In the genomic region with DNA sequence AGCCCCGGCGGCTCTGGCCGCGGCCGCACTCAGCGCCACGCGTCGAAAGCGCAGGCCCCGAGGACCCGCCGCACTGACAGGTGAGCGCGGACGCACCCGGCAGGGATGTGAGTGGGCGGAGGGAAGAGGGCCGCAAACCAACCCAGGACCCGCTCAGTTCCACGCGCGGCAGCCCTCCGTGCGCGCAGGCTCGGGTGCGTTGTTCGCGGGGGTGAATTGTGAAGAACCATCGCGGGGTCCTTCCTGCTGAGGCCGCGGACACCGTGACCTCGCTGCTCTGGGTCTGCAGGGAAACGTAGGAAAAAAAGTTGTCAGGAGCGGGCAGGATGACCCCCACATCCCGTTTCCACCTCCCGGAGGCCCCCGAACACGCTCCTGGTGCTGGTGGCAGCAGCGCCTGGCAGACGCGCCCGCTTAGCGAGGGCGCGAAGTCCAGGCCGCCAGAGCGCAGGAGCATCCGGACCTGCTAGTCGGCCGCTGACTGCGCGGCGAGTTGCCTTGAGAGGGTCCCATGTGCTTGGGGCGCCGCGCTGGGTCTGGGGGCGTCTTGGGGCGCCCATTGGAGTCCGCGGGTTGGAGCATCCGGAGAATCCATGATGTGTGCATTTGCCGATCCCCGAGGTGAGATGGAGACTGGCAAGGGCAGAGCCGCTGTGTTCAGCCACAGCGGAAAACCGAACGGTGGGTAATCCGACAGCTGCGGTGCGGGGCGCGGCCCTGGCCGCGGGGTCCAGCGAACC, we compare ENCODE assay signal across 9 cellular contexts. TPM values are rescaled to one million over a fixed set of nuclear protein-coding genes. Genes with fewer than 3 reads are reported as not detected.
A peak's percentile ranks its signal among the peaks of the same experiment; 100 is the strongest.
DNase-seq lines count a peak whose midpoint lies in the region; ATAC-seq, FAIRE-seq and TF ChIP-seq lines count a peak whose summit lies in the region.
"Had no signal": no experiment of that assay in that cellular context is flagged by ENCODE, and none has a peak within 500 bp of the region (broad histone marks: within the 10 kb centered on the region; RNA-seq: fewer than 3 reads in every experiment).

No MANE protein-coding gene starts in this region.

- H3K4me3 ChIP-seq in cardiac fibroblast (replicated peaks in 1 of 2; ENCODE audit: low read depth in 2 of 2, low read length in 2 of 2) (peak overlapping the region; percentile 53 to 75), upper lobe of left lung (peak overlapping the region in 3 of 4 donors; percentile 21 to 33 (median 32)), kidney (ENCODE audit: low read length in 2 of 2) (no peak overlapping the region)

- no peak overlapping the region for H3K27ac Mint-ChIP-seq in memory B cell

- H3K27ac ChIP-seq in upper lobe of left lung (no peak overlapping the region), kidney (ENCODE audit: low read depth in 2 of 2, low read length in 2 of 2) (no peak overlapping the region)

- peaks cover 0 to 42% (median 20%) of the 10 kb centered on the region in 4 donors for H3K27me3 ChIP-seq in upper lobe of left lung

- H3K36me3 Mint-ChIP-seq in activated T-cell treated with anti-CD3 and anti-CD28 coated beads, Interleukin-2, amount 50 U/mL, for 4 hours (ENCODE audit: insufficient read depth) = no peaks in the 10 kb centered on the region
- no peaks in the 10 kb centered on the region for H3K36me3 Mint-ChIP-seq in memory B cell

- intact Hi-C loops in kidney (cut with DNase I) = no loop called here

- H3K9me3 ChIP-seq in upper lobe of left lung (no peaks in the 10 kb centered on the region), kidney (ENCODE audit: control insufficient read depth in 1 of 2, low read length in 2 of 2) (no peaks in the 10 kb centered on the region)

- DNase-seq in activated T-cell treated with anti-CD3 and anti-CD28 coated beads, Interleukin-2, amount 50 U/mL, for 4 hours = no peak
- no peak for DNase-seq in activated T-cell treated with anti-CD3 and anti-CD28 coated beads for 4 hours
- DNase-seq in cardiac fibroblast (ENCODE audit: low read depth in 2 of 2) = peak in 1 of 2 donors; percentile 55
- DNase-seq in memory B cell (ENCODE audit: low spot score in 2 of 2) = no peak
- DNase-seq in upper lobe of left lung = no peak
- no peak for DNase-seq in kidney
- DNase-seq: DMS79 treated with DMSO at 0.1 percent for 48 hours had no signal

- H3K4me1 Mint-ChIP-seq in activated T-cell treated with anti-CD3 and anti-CD28 coated beads, Interleukin-2, amount 50 U/mL, for 4 hours (ENCODE audit: low read depth) = peaks cover 14% of the 10 kb centered on the region
- peaks cover 23% of the 10 kb centered on the region for H3K4me1 Mint-ChIP-seq in memory B cell

- TF ChIP-seq CTCF in cardiac fibroblast (IDR thresholded peaks at IDR 0.05; ENCODE audit: low read depth, low read length) (no peak), upper lobe of left lung (IDR thresholded peaks at IDR 0.05) (no peak), kidney (IDR thresholded peaks at IDR 0.05; ENCODE audit: borderline replicate concordance, extremely low read depth, insufficient read depth) (no peak)

- TF ChIP-seq POLR2A in upper lobe of left lung (IDR thresholded peaks at IDR 0.05) = no peak

- peaks cover 58% of the 10 kb centered on the region for H3K27me3 Mint-ChIP-seq in activated T-cell treated with anti-CD3 and anti-CD28 coated beads, Interleukin-2, amount 50 U/mL, for 4 hours (ENCODE audit: low read depth)
- peaks cover 17% of the 10 kb centered on the region for H3K27me3 Mint-ChIP-seq in memory B cell

- H3K9me3 Mint-ChIP-seq in activated T-cell treated with anti-CD3 and anti-CD28 coated beads, Interleukin-2, amount 50 U/mL, for 4 hours = no peaks in the 10 kb centered on the region
- no peaks in the 10 kb centered on the region for H3K9me3 Mint-ChIP-seq in memory B cell

- no peak overlapping the region for H3K9ac ChIP-seq in kidney (ENCODE audit: low read length in 2 of 2)

- ATAC-seq in activated T-cell treated with anti-CD3 and anti-CD28 coated beads, Interleukin-2, amount 50 U/mL, for 4 hours = peak; percentile 12 to 23
- ATAC-seq in memory B cell (ENCODE audit: low read depth) (no peak), upper lobe of left lung (ENCODE audit: low FRiP score in 2 of 2) (peak in 1 of 2 donors; percentile 5), HG02840 (IDR thresholded peaks at IDR 0.05; ENCODE audit: low FRiP score, unreplicated experiment) (no peak), GM21619 (IDR thresholded peaks at IDR 0.05; ENCODE audit: unreplicated experiment) (no peak)

- H3K4me1 ChIP-seq in upper lobe of left lung (peaks cover 20 to 31% (median 24%) of the 10 kb centered on the region in 4 donors), kidney (ENCODE audit: control insufficient read depth in 1 of 2, insufficient read depth in 1 of 2, low read depth in 1 of 2, low read length in 2 of 2) (peaks cover 0 to 6% of the 10 kb centered on the region in 2 donors)

- H3K4me3 Mint-ChIP-seq in activated T-cell treated with anti-CD3 and anti-CD28 coated beads, Interleukin-2, amount 50 U/mL, for 4 hours = no peak overlapping the region
- peak overlapping the region; percentile 29 for H3K4me3 Mint-ChIP-seq in memory B cell

- H3K36me3 ChIP-seq in upper lobe of left lung (no peaks in the 10 kb centered on the region), kidney (ENCODE audit: control insufficient read depth in 1 of 2, insufficient read depth in 2 of 2, low read length in 2 of 2) (no peaks in the 10 kb centered on the region)

- 1 to 4% methylated on average over 15 to 41 of the region's 79 CpGs for WGBS in upper lobe of left lung, 2 donors

- no peak for TF ChIP-seq EP300 in upper lobe of left lung (IDR thresholded peaks at IDR 0.05)

- no peak for FAIRE-seq in kidney (lab: Jason Lieb, UNC)

RNA-seq across cellular contexts. Expression of a gene that starts 0.4 kb away (rescaled TPM):
- under 1 TPM; 0.30 to 0.42 (median 0.41) TPM for total RNA-seq in activated T-cell treated with anti-CD3 and anti-CD28 coated beads, Interleukin-2, amount 50 U/mL, for 4 hours
- total RNA-seq in upper lobe of left lung = 1 to 10 TPM in 2 of 6 donors, under 1 TPM in 2, not detected in 2; under 0.01 to 3.9 (median 0.97) TPM
- total RNA-seq in kidney = 4.8 TPM
- 0.15 TPM for polyA plus RNA-seq in kidney (ENCODE audit: insufficient read depth, low read depth, low replicate concordance)

Comparison
In these comparisons a context has a peak if more than half of its experiments do, and no peak if none do; other contexts are left out.
1. ATAC-seq: peak in activated T-cell treated with anti-CD3 and anti-CD28 coated beads, Interleukin-2, amount 50 U/mL, for 4 hours (2 of 2); none in memory B cell (single experiment), HG02840 (single experiment) and GM21619 (single experiment).
2. H3K4me3 ChIP-seq: peak in cardiac fibroblast (2 of 2) and upper lobe of left lung (3 of 4); none in kidney (0 of 2).